ENCODE assay signal across 23 cellular contexts in genomic region chr12:63849641-63850040, GRCh38. TPM values are rescaled to one million over a fixed set of nuclear protein-coding genes. Genes with fewer than 3 reads are reported as not detected.
"Had no signal": no experiment of that assay in that cellular context is flagged by ENCODE, and none has a peak within 500 bp of the region (broad histone marks: within the 10 kb centered on the region; RNA-seq: fewer than 3 reads in every experiment).

No MANE protein-coding gene starts in this region.

- H3K4me3 ChIP-seq: esophagus squamous epithelium, gastroesophageal sphincter, tibial nerve had no signal

- H3K27me3 ChIP-seq: brain microvascular endothelial cell, esophagus squamous epithelium, gastroesophageal sphincter, tibial nerve had no signal

- H3K9me3 Mint-ChIP-seq: activated CD4-positive, alpha-beta memory T cell treated with anti-CD3 and anti-CD28 coated beads, Interleukin-2, amount 10 ng/mL, durations not matched to agents 7 days and 5 days; activated CD4-positive, alpha-beta T cell treated with anti-CD3 and anti-CD28 coated beads, Interleukin-2, amount 10 ng/mL, durations not matched to agents 24 days and 14 days; activated naive CD4-positive, alpha-beta T cell treated with anti-CD3 and anti-CD28 coated beads, Interleukin-2, amount 50 U/mL, for 72 hours; natural killer cell treated with Interleukin-12 subunit alpha and Interleukin-12 subunit beta and Interleukin-15 and Interleukin-18, amount 100 ng/mL, for 72 hours; stimulated activated effector memory CD8-positive, alpha-beta T cell treated with anti-CD3 and anti-CD28 coated beads, Interleukin-12 subunit alpha, Interleukin-12 subunit beta, amount 100 ng/mL, for 72 hours; stimulated activated naive CD8-positive, alpha-beta T cell treated with anti-CD3 and anti-CD28 coated beads, Interleukin-15, amount 100 ng/mL, for 72 hours had no signal

- H2AFZ ChIP-seq: parathyroid adenoma had no signal

- H3K4me3 Mint-ChIP-seq: activated CD4-positive, alpha-beta memory T cell treated with anti-CD3 and anti-CD28 coated beads, Interleukin-2, amount 10 ng/mL, durations not matched to agents 7 days and 5 days; activated CD4-positive, alpha-beta T cell treated with anti-CD3 and anti-CD28 coated beads, Interleukin-2, amount 10 ng/mL, durations not matched to agents 24 days and 14 days; natural killer cell treated with Interleukin-12 subunit alpha and Interleukin-12 subunit beta and Interleukin-15 and Interleukin-18, amount 100 ng/mL, for 72 hours; stimulated activated effector memory CD8-positive, alpha-beta T cell treated with anti-CD3 and anti-CD28 coated beads, Interleukin-12 subunit alpha, Interleukin-12 subunit beta, amount 100 ng/mL, for 72 hours; stimulated activated naive CD8-positive, alpha-beta T cell treated with anti-CD3 and anti-CD28 coated beads, Interleukin-15, amount 100 ng/mL, for 72 hours; T-helper 17 cell had no signal

- ATAC-seq: activated CD4-positive, CD25-positive, alpha-beta regulatory T cell treated with anti-CD3 and anti-CD28 coated beads, Interleukin-2, amount 50 U/mL, for 24 hours; activated naive CD4-positive, alpha-beta T cell treated with anti-CD3 and anti-CD28 coated beads, Interleukin-2, amount 50 U/mL, for 72 hours; gastroesophageal sphincter; left ventricle myocardium superior; natural killer cell treated with Interleukin-12 subunit alpha and Interleukin-12 subunit beta and Interleukin-15 and Interleukin-18, amount 100 ng/mL, for 72 hours; sciatic nerve; stimulated activated effector memory CD8-positive, alpha-beta T cell treated with anti-CD3 and anti-CD28 coated beads, Interleukin-12 subunit alpha, Interleukin-12 subunit beta, amount 100 ng/mL, for 72 hours; stimulated activated naive CD8-positive, alpha-beta T cell treated with anti-CD3 and anti-CD28 coated beads, Interleukin-15, amount 100 ng/mL, for 72 hours; T-helper 17 cell had no signal

- H3K36me3 Mint-ChIP-seq: activated naive CD4-positive, alpha-beta T cell treated with anti-CD3 and anti-CD28 coated beads, Interleukin-2, amount 50 U/mL, for 72 hours; natural killer cell treated with Interleukin-12 subunit alpha and Interleukin-12 subunit beta and Interleukin-15 and Interleukin-18, amount 100 ng/mL, for 72 hours; stimulated activated effector memory CD8-positive, alpha-beta T cell treated with anti-CD3 and anti-CD28 coated beads, Interleukin-12 subunit alpha, Interleukin-12 subunit beta, amount 100 ng/mL, for 72 hours had no signal

- H3K27ac Mint-ChIP-seq: activated CD4-positive, alpha-beta memory T cell treated with anti-CD3 and anti-CD28 coated beads, Interleukin-2, amount 10 ng/mL, durations not matched to agents 7 days and 5 days; activated CD4-positive, alpha-beta T cell treated with anti-CD3 and anti-CD28 coated beads, Interleukin-2, amount 10 ng/mL, durations not matched to agents 24 days and 14 days; activated naive CD4-positive, alpha-beta T cell treated with anti-CD3 and anti-CD28 coated beads, Interleukin-2, amount 50 U/mL, for 72 hours; natural killer cell treated with Interleukin-12 subunit alpha and Interleukin-12 subunit beta and Interleukin-15 and Interleukin-18, amount 100 ng/mL, for 72 hours; stimulated activated effector memory CD8-positive, alpha-beta T cell treated with anti-CD3 and anti-CD28 coated beads, Interleukin-12 subunit alpha, Interleukin-12 subunit beta, amount 100 ng/mL, for 72 hours; stimulated activated naive CD8-positive, alpha-beta T cell treated with anti-CD3 and anti-CD28 coated beads, Interleukin-15, amount 100 ng/mL, for 72 hours; T-helper 17 cell had no signal

- H3K9me3 ChIP-seq: esophagus squamous epithelium, gastroesophageal sphincter, tibial nerve had no signal

- H3K27ac ChIP-seq: brain microvascular endothelial cell, esophagus squamous epithelium, gastroesophageal sphincter, parathyroid adenoma had no signal

- DNase-seq: activated CD4-positive, alpha-beta memory T cell treated with anti-CD3 and anti-CD28 coated beads, Interleukin-2, amount 10 ng/mL, durations not matched to agents 7 days and 5 days; activated CD4-positive, alpha-beta T cell treated with anti-CD3 and anti-CD28 coated beads, Interleukin-2, amount 10 ng/mL, durations not matched to agents 24 days and 14 days; activated gamma-delta T cell treated with Interleukin-2 at 50 U/mL for 16 hours; aorta; brain microvascular endothelial cell; central memory CD4-positive, alpha-beta T cell; dermis blood vessel endothelial cell; effector CD8-positive, alpha-beta T cell; esophagus squamous epithelium; head of caudate nucleus; left ventricle myocardium superior; small intestine; stimulated activated CD4-positive, alpha-beta T cell treated with anti-CD3 and anti-CD28 coated beads, Interleukin-2, amount 100 ng/mL, for 24 hours; stimulated activated naive CD8-positive, alpha-beta T cell treated with anti-CD3 and anti-CD28 coated beads, Interleukin-15, amount 100 ng/mL, for 72 hours; T-helper 17 cell had no signal

- H3K36me3 ChIP-seq: brain microvascular endothelial cell, esophagus squamous epithelium, gastroesophageal sphincter, tibial nerve had no signal

- H3K9ac ChIP-seq: parathyroid adenoma had no signal

RNA-seq across cellular contexts. Expression of gene SRGAP1, which starts 5.1 kb away (rescaled TPM):
- total RNA-seq: activated CD4-positive, alpha-beta memory T cell treated with anti-CD3 and anti-CD28 coated beads, Interleukin-2, amount 10 ng/mL, durations not matched to agents 7 days and 5 days had no signal
